Comparison of ENCODE assay signal across 10 cellular contexts in genomic region chr19:38878575-38879399, GRCh38. TPM values are rescaled to one million over a fixed set of nuclear protein-coding genes. Genes with fewer than 3 reads are reported as not detected.
DNase-seq lines count a peak whose midpoint lies in the region; ATAC-seq and TF ChIP-seq lines count a peak whose summit lies in the region.
"Had no signal": no experiment of that assay in that cellular context is flagged by ENCODE, and none has a peak within 500 bp of the region (broad histone marks: within the 10 kb centered on the region; RNA-seq: fewer than 3 reads in every experiment).

No MANE protein-coding gene starts in this region.

- no peaks in the 10 kb centered on the region for H3K79me2 ChIP-seq in mammary epithelial cell (ENCODE audit: insufficient read depth, low read length)

- BruUV-seq in mammary epithelial cell (replicated peaks; lab: Mats Ljungman, UMichigan), result TSS peak; percentile 77

- dilution Hi-C loops in mammary epithelial cell (cut with HindIII; ENCODE audit: low sequenced_read_pairs), result no loop called here

- H3K36me3 Mint-ChIP-seq in CD4-positive, alpha-beta T cell (ENCODE audit: low read depth), result peaks cover 51% of the 10 kb centered on the region
- H3K36me3 Mint-ChIP-seq in naive B cell, result no peaks in the 10 kb centered on the region

- CTCF ChIA-PET in CD4-positive, alpha-beta T cell (lab: Charles Lee), result interaction anchor here (0.6 to 2.4 kb wide), 8 partner anchors 9 to 476 kb away, joined by 3 to 12 read pairs (median 3); partner anchors contain the start of genes FAM98C, MRPS12 and SARS2
- CTCF ChIA-PET in mammary epithelial cell (lab: Charles Lee; ENCODE audit: low non-redundant PET), result no interaction called here

- H3K27ac Mint-ChIP-seq in CD4-positive, alpha-beta T cell, result peak overlapping the region; percentile 97
- H3K27ac Mint-ChIP-seq in naive B cell, result peak overlapping the region; percentile 96 to 99 (median 98)

- H3K4me3 ChIP-seq in Jurkat, Clone E6-1 (ENCODE audit: low read length), result peak overlapping the region; percentile 57
- no peak overlapping the region for H3K4me3 ChIP-seq in mammary epithelial cell (replicated peaks in 1 of 3; ENCODE audit: insufficient read depth in 1 of 3, low read depth in 2 of 3, low read length in 3 of 3)

- POLR2A ChIA-PET in CD4-positive, alpha-beta T cell (lab: Charles Lee), result interaction anchor here (0.6 to 3.6 kb wide), 17 partner anchors 9 to 476 kb away, joined by 3 to 32 read pairs (median 11); partner anchors contain the start of genes ECH1, FAM98C, HNRNPL and MRPS12

- H3K27ac ChIP-seq in CD4-positive, alpha-beta T cell (ENCODE audit: low read depth, low read length), result peak overlapping the region; percentile 90
- H3K27ac ChIP-seq in mammary epithelial cell (ENCODE audit: insufficient read depth, low read depth, low read length), result no peak overlapping the region

- H3K4me3 Mint-ChIP-seq in CD4-positive, alpha-beta T cell, result peak overlapping the region; percentile 91
- H3K4me3 Mint-ChIP-seq in naive B cell, result peak overlapping the region; percentile 79 to 91 (median 85)

- H4K20me1 ChIP-seq in mammary epithelial cell (ENCODE audit: insufficient read depth, low read length), result no peaks in the 10 kb centered on the region

- no peaks in the 10 kb centered on the region for H3K9me3 ChIP-seq in CD4-positive, alpha-beta T cell (ENCODE audit: control insufficient read depth, low read length)
- H3K9me3 ChIP-seq in mammary epithelial cell (replicated peaks; ENCODE audit: insufficient read depth, low read length), result no peaks in the 10 kb centered on the region

- intact Hi-C loops in CD4-positive, alpha-beta T cell (cut with DNase I, micrococcal nuclease), result loop anchor here (1.0 to 5.0 kb wide), 4 partner anchors 20 to 146 kb away; partner anchors contain the start of genes NFKBIB (in 2 of the 2) and SIRT2 (in 2 of the 2)
- intact Hi-C loops in mammary epithelial cell (cut with micrococcal nuclease), result no loop called here

- peak; percentile 35 for ATAC-seq in CD4-positive, alpha-beta T cell (ENCODE audit: poor library complexity)
- ATAC-seq in naive B cell (ENCODE audit: low read depth in 2 of 2) (no peak), HG02588 (IDR thresholded peaks at IDR 0.05; ENCODE audit: unreplicated experiment) (no peak)

- H3K4me1 Mint-ChIP-seq in CD4-positive, alpha-beta T cell (ENCODE audit: low read depth), result peaks cover 33% of the 10 kb centered on the region
- H3K4me1 Mint-ChIP-seq in naive B cell, result peaks cover 34 to 54% (median 37%) of the 10 kb centered on the region in 3 donors

- no peak overlapping the region for H2AFZ ChIP-seq in mammary epithelial cell (ENCODE audit: low read depth, low read length)

- H3K27me3 Mint-ChIP-seq in CD4-positive, alpha-beta T cell, result no peaks in the 10 kb centered on the region
- no peaks in the 10 kb centered on the region for H3K27me3 Mint-ChIP-seq in naive B cell

- in situ Hi-C loops in mammary epithelial cell (cut with MboI; ENCODE audit: low sequenced_read_pairs in 2 of 2), result no loop called here

- no peaks in the 10 kb centered on the region for H3K27me3 ChIP-seq in CD4-positive, alpha-beta T cell (ENCODE audit: control insufficient read depth, insufficient read depth, low read length)
- no peaks in the 10 kb centered on the region for H3K27me3 ChIP-seq in mammary epithelial cell (ENCODE audit: insufficient read depth, low read length)

- no peak overlapping the region for H3K4me2 ChIP-seq in mammary epithelial cell (ENCODE audit: insufficient read depth, low read depth, low read length)

- no peak overlapping the region for H3K9ac ChIP-seq in mammary epithelial cell (ENCODE audit: insufficient read depth, low read length)

- H3K4me1 ChIP-seq in mammary epithelial cell (ENCODE audit: insufficient read depth, low read length), result peaks cover 9% of the 10 kb centered on the region

- H3K9me3 Mint-ChIP-seq in CD4-positive, alpha-beta T cell, result no peaks in the 10 kb centered on the region
- H3K9me3 Mint-ChIP-seq in naive B cell, result no peaks in the 10 kb centered on the region

- no peak for DNase-seq in CD4-positive, alpha-beta T cell
- DNase-seq in Jurkat, Clone E6-1 (ENCODE audit: low read depth, low spot score), result no peak
- DNase-seq in mammary epithelial cell (no peak), naive B cell (no peak), NCI-H2171 treated with DMSO at 0.1 percent for 48 hours (lab: John Stamatoyannopoulos, UW) (no peak), COLO829 (ENCODE audit: low spot score) (no peak), NCI-H187 treated with DMSO at 0.1 percent for 48 hours (lab: John Stamatoyannopoulos, UW) (no peak)
- DNase-seq: KG1 had no signal

- no peak for TF ChIP-seq CTCF in CD4-positive, alpha-beta T cell (IDR thresholded peaks at IDR 0.05)
- TF ChIP-seq CTCF in mammary epithelial cell (conservative IDR thresholded peaks at IDR 0.05 in 1 of 2, IDR thresholded peaks at IDR 0.05 in 1 of 2; ENCODE audit: extremely low read depth in 1 of 2, insufficient read depth in 1 of 2, low read depth in 1 of 2, low read length in 2 of 2), result no peak

- H3K36me3 ChIP-seq in mammary epithelial cell (ENCODE audit: insufficient read depth, low read length), result peaks cover 2% of the 10 kb centered on the region

- 91% methylated on average over 15 of the region's 16 CpGs for WGBS in mammary epithelial cell (ENCODE audit: low coverage, missing lambda C conversion rate)

RNA-seq across cellular contexts. Expression of gene RINL, which starts 0.7 kb away (rescaled TPM):
- 10 to 100 TPM; 19.5 to 21.3 TPM for total RNA-seq in CD4-positive, alpha-beta T cell
- polyA plus RNA-seq in Jurkat, Clone E6-1 (2012; ENCODE audit: insufficient read depth, insufficient read length), result 19.9 TPM
- 1 to 10 TPM; 5.7 to 9.2 TPM for total RNA-seq in mammary epithelial cell
- polyA plus RNA-seq in mammary epithelial cell (2.4 TPM), naive B cell (ENCODE audit: low read depth in 6 of 6) (10 to 100 TPM; 22.1 to 80.3 (median 50.2) TPM)
- 1.3 TPM for polyA minus RNA-seq in mammary epithelial cell

RNA-seq across cellular contexts. Expression of gene SIRT2, which starts 20.6 kb away (rescaled TPM):
- total RNA-seq in CD4-positive, alpha-beta T cell, result 10 to 100 TPM; 60.8 to 67.8 TPM
- polyA plus RNA-seq in Jurkat, Clone E6-1 (2012; ENCODE audit: insufficient read depth, insufficient read length), result 45.5 TPM
- total RNA-seq in mammary epithelial cell, result 10 to 100 TPM; 43.3 to 65.3 TPM
- polyA plus RNA-seq in mammary epithelial cell (45.6 TPM), naive B cell (ENCODE audit: low read depth in 6 of 6) (10 to 100 TPM; 43.2 to 64.9 (median 54.4) TPM)
- 51.2 TPM for polyA minus RNA-seq in mammary epithelial cell

RNA-seq across cellular contexts. Expression of gene NFKBIB, which starts 21.0 kb away (rescaled TPM):
- 10 to 100 TPM; 29.3 to 30.1 TPM for total RNA-seq in CD4-positive, alpha-beta T cell
- 42.0 TPM for polyA plus RNA-seq in Jurkat, Clone E6-1 (2012; ENCODE audit: insufficient read depth, insufficient read length)
- 10 to 100 TPM in 1 of 2 donors, 1 to 10 TPM in 1; 9.5 to 27.2 TPM for total RNA-seq in mammary epithelial cell
- polyA plus RNA-seq in mammary epithelial cell (17.0 TPM), naive B cell (ENCODE audit: low read depth in 6 of 6) (10 to 100 TPM in 5 of 6 donors, 1 to 10 TPM in 1; 6.9 to 16.9 (median 12.1) TPM)
- polyA minus RNA-seq in mammary epithelial cell, result 4.1 TPM

RNA-seq across cellular contexts. Expression of gene HNRNPL, which starts 29.0 kb away (rescaled TPM):
- total RNA-seq in CD4-positive, alpha-beta T cell, result 100 to 1,000 TPM; 535 to 565 TPM
- polyA plus RNA-seq in Jurkat, Clone E6-1 (2012; ENCODE audit: insufficient read depth, insufficient read length), result 688 TPM
- total RNA-seq in mammary epithelial cell, result 100 to 1,000 TPM; 200 to 391 TPM
- 242 TPM for polyA plus RNA-seq in mammary epithelial cell
- polyA minus RNA-seq in mammary epithelial cell, result 784 TPM
- polyA plus RNA-seq in naive B cell (ENCODE audit: low read depth in 6 of 6), result 100 to 1,000 TPM in 3 of 6 donors, 10 to 100 TPM in 3; 29.0 to 116 (median 99.3) TPM

RNA-seq across cellular contexts. Expression of gene CCER2, which starts 33.2 kb away (rescaled TPM):
- total RNA-seq in CD4-positive, alpha-beta T cell, result 1 to 10 TPM; 1.0 to 1.7 TPM
- 4.3 TPM for polyA plus RNA-seq in Jurkat, Clone E6-1 (2012; ENCODE audit: insufficient read depth, insufficient read length)
- total RNA-seq in mammary epithelial cell, result under 1 TPM in 1 of 2 donors, not detected in 1; 0.59 TPM
- polyA plus RNA-seq in mammary epithelial cell (0.12 TPM), naive B cell (ENCODE audit: low read depth in 6 of 6) (not detected)
- not detected for polyA minus RNA-seq in mammary epithelial cell
- total RNA-seq: left cardiac atrium had no signal
